26 cellular contexts compared by ENCODE assay signal in the genomic region with DNA sequence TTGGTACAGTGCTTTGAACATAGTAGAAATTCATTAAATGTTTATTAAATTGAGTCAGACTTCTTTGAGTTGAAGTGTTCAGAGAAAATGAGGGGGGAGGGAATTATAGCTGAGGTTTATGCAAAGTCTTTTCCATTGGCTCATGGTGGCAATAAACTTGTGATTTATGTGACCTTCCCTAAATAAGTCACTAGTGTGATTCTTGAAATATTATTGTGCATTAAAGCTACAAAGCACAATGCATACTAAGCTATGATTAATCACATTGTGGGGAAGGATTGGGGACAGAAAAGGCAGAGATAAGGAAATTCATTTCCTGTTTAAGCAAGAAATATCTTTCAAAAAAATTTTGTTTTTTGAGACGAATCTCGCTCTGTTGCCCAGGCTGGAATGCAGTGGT.
A peak's percentile ranks its signal among the peaks of the same experiment; 100 is the strongest.
DNase-seq lines count a peak whose midpoint lies in the region; ATAC-seq and TF ChIP-seq lines count a peak whose summit lies in the region.
"Had no signal": no experiment of that assay in that cellular context is flagged by ENCODE, and none has a peak within 500 bp of the region (broad histone marks: within the 10 kb centered on the region; RNA-seq: fewer than 3 reads in every experiment).

No MANE protein-coding gene starts in this region.

- no peaks in the 10 kb centered on the region for H3K27me3 ChIP-seq in SJSA1 (replicated peaks)
- H3K27me3 ChIP-seq: gastroesophageal sphincter, ovary, sigmoid colon, suprapubic skin, vagina had no signal

- no peak for ATAC-seq in GM21576 (IDR thresholded peaks at IDR 0.05; ENCODE audit: unreplicated experiment)
- ATAC-seq: A549; activated CD8-positive, alpha-beta memory T cell treated with anti-CD3 and anti-CD28 coated beads, Interleukin-2, amount 10 ng/mL, durations not matched to agents 7 days and 5 days; activated T-helper 17 cell treated with anti-CD3 and anti-CD28 coated beads, Interleukin-2, amount 50 U/mL, for 72 hours; gastroesophageal sphincter; left colon; naive thymus-derived CD8-positive, alpha-beta T cell; stimulated activated effector memory CD8-positive, alpha-beta T cell treated with anti-CD3 and anti-CD28 coated beads, Interleukin-12 subunit alpha, Interleukin-12 subunit beta, amount 100 ng/mL, for 72 hours had no signal

- H3K4me1 ChIP-seq in SJSA1 (replicated peaks): peaks cover 21% of the 10 kb centered on the region
- H3K4me1 ChIP-seq: gastroesophageal sphincter, sigmoid colon, vagina had no signal

- CTCF ChIA-PET in AG04449 (lab: Yijun Ruan, JAX): interaction anchor here (0.7 to 1.7 kb wide), 5 partner anchors 15 to 892 kb away, joined by 3 to 8 read pairs (median 3); no protein-coding TSS in a partner anchor

- no peak for TF ChIP-seq CTCF in AG04449 (IDR thresholded peaks at IDR 0.05; ENCODE audit: insufficient read depth, low read length, missing control alignments)

- no peaks in the 10 kb centered on the region for H3K9me3 ChIP-seq in SJSA1 (replicated peaks)
- H3K9me3 ChIP-seq: A549, gastroesophageal sphincter, ovary, suprapubic skin, vagina had no signal

- POLR2A ChIA-PET in AG04449 (lab: Yijun Ruan, JAX): interaction anchor here (1.1 kb wide), 1 partner anchor 109 kb away, joined by 3 read pairs; no protein-coding TSS in a partner anchor

- H3K4me3 ChIP-seq in AG04449 (ENCODE audit: low read depth, low read length) (no peak overlapping the region), SJSA1 (no peak overlapping the region)
- H3K4me3 ChIP-seq: A549, dorsolateral prefrontal cortex, gastroesophageal sphincter, ovary, sigmoid colon, suprapubic skin, vagina had no signal

- no peaks in the 10 kb centered on the region for H3K36me3 ChIP-seq in SJSA1
- H3K36me3 ChIP-seq: gastroesophageal sphincter, ovary, sigmoid colon, suprapubic skin, vagina had no signal

- DNase-seq in AG04449 (ENCODE audit: low read depth, low spot score) (peak; percentile 65), GM04504 (ENCODE audit: low read depth) (peak; percentile 68), SJSA1 (ENCODE audit: low read depth in 1 of 2, low spot score in 2 of 2) (peak in 1 of 2 experiments; percentile 43), foreskin melanocyte (peak; percentile 16), activated gamma-delta T cell treated with Interleukin-2 at 50 U/mL for 16 hours (no peak), hippocampal formation (lab: John Stamatoyannopoulos, UW) (no peak), NCI-H345 (lab: John Stamatoyannopoulos, UW) (no peak)
- DNase-seq: activated CD4-positive, alpha-beta T cell treated with anti-CD3 and anti-CD28 coated beads for 4 hours; activated CD8-positive, alpha-beta memory T cell treated with anti-CD3 and anti-CD28 coated beads, Interleukin-2, amount 10 ng/mL, durations not matched to agents 7 days and 5 days; activated naive CD8-positive, alpha-beta T cell treated with anti-CD3 and anti-CD28 coated beads, Interleukin-2, amount 10 ng/mL, durations not matched to agents 7 days and 5 days; CD4-positive, alpha-beta T cell; DMS53; dorsolateral prefrontal cortex; left colon; naive thymus-derived CD8-positive, alpha-beta T cell; NCI-H1436 treated with DMSO at 0.1 percent for 48 hours; NCI-H526 treated with DMSO at 0.1 percent for 48 hours; ovary; sigmoid colon had no signal

- 0 out of 2 replicates have a peak overlapping the region, but pooled peaks have one; percentile 20 for H3K27ac ChIP-seq in SJSA1
- H3K27ac ChIP-seq: A549, dorsolateral prefrontal cortex, gastroesophageal sphincter, ovary, sigmoid colon, suprapubic skin, vagina had no signal

Comparison
In these comparisons a context has a peak if more than half of its experiments do, and no peak if none do; other contexts are left out.
1. DNase-seq: peak in AG04449 (single experiment), GM04504 (single experiment) and foreskin melanocyte (single experiment); none in activated gamma-delta T cell treated with Interleukin-2 at 50 U/mL for 16 hours (single experiment), hippocampal formation (0 of 2) and NCI-H345 (single experiment).